In the genomic region with DNA sequence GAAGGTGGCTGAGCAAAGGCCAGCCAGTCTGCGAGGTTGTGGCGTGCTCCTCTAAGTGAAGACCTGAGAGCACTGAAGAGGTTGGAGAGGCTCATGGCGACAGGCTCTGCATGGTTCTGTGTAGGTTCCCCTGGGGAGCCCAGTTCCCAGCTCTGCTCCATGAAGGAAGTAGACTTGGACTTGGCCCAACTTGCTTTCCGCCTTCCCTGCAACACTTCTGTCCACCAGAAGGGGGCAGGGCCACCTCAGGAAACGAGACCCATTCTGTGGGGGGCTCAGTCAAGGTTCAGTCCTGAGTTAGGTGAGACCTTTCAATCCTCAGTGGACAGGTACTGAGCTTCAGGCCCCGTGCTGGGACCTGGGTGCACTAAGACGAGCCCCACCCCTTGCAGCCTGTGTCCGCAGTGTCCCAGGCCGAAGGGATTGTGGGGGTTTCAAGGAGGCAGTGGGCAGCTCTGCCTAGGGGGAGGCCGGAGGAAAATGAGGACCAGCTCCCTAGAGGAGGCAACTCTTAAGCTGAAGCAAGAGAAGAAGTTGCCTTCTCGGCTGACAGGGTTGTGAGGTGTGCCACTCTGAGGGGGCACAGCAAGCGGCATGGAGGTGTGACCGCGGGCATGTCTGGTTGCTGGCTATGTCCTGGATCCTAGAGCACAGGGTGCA, we compare ENCODE assay signal across 8 cellular contexts. TPM values are rescaled to one million over a fixed set of nuclear protein-coding genes. Genes with fewer than 3 reads are reported as not detected.
DNase-seq lines count a peak whose midpoint lies in the region; ATAC-seq and TF ChIP-seq lines count a peak whose summit lies in the region.

No MANE protein-coding gene starts in this region.

- DNase-seq in AG08395 (ENCODE audit: low spot score) = peak; percentile 73
- DNase-seq in GM10266 (ENCODE audit: extremely low spot score) = peak; percentile 57
- peak; percentile 28 for DNase-seq in NCI-H226
- peak in 33 of 56 donors; percentile 5 to 77 (median 29) for DNase-seq in amygdala (lab: John Stamatoyannopoulos, UW)
- DNase-seq in right atrium auricular region (ENCODE audit: low spot score) = no peak
- peak; percentile 72 for DNase-seq in sciatic nerve (ENCODE audit: low spot score)

- no peak overlapping the region for H3K27ac ChIP-seq in right atrium auricular region

- H3K9me3 ChIP-seq in right atrium auricular region = no peaks in the 10 kb centered on the region

- intact Hi-C loops in sciatic nerve (cut with DNase I) = no loop called here

- H3K4me1 ChIP-seq in right atrium auricular region = peaks cover 0 to 23% of the 10 kb centered on the region in 2 donors

- no peaks in the 10 kb centered on the region for H3K36me3 ChIP-seq in right atrium auricular region

- peak; percentile 49 for ATAC-seq in sciatic nerve
- ATAC-seq in HG02610 (IDR thresholded peaks at IDR 0.05; ENCODE audit: unreplicated experiment) = no peak
- ATAC-seq in HG02870 (IDR thresholded peaks at IDR 0.05; ENCODE audit: unreplicated experiment) = no peak

- H3K27me3 ChIP-seq in right atrium auricular region = no peaks in the 10 kb centered on the region

- TF ChIP-seq CTCF in GM10266 (IDR thresholded peaks at IDR 0.05; ENCODE audit: control insufficient read depth, insufficient read depth, low read depth, missing control alignments) (peak; percentile 79), right atrium auricular region (IDR thresholded peaks at IDR 0.05) (peak; percentile 80 to 91)

- no peak overlapping the region for H3K4me3 ChIP-seq in right atrium auricular region

RNA-seq across cellular contexts. Expression of a gene that starts 15.0 kb away (rescaled TPM):
- 10 to 100 TPM; 79.4 to 98.6 TPM for total RNA-seq in right atrium auricular region
- total RNA-seq in sciatic nerve = 41.1 TPM
